In genomic region chr3:6994081-6994668, GRCh38 we compare ENCODE assay signal across 1 cellular context.
TF ChIP-seq lines count a peak whose summit lies in the region.

No MANE protein-coding gene starts in this region.

TF ChIP-seq in GM12878, 131 proteins besides CTCF, POLR2A, EP300 and RAD21 (continued from another document):
- TF ChIP-seq NR2F1 (conservative IDR thresholded peaks at IDR 0.05), result no peak
- TF ChIP-seq WRNIP1 (IDR thresholded peaks at IDR 0.05; ENCODE audit: borderline replicate concordance, low read depth, low read length), result no peak
- TF ChIP-seq, protein P1, sequence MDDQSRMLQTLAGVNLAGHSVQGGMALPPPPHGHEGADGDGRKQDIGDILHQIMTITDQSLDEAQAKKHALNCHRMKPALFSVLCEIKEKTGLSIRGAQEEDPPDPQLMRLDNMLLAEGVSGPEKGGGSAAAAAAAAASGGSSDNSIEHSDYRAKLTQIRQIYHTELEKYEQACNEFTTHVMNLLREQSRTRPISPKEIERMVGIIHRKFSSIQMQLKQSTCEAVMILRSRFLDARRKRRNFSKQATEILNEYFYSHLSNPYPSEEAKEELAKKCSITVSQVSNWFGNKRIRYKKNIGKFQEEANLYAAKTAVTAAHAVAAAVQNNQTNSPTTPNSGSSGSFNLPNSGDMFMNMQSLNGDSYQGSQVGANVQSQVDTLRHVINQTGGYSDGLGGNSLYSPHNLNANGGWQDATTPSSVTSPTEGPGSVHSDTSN (IDR thresholded peaks at IDR 0.05; ENCODE audit: insufficient replicate concordance, low read depth, low read length), result no peak
- TF ChIP-seq RB1 (IDR thresholded peaks at IDR 0.05; ENCODE audit: borderline replicate concordance), result no peak
- TF ChIP-seq CBFB (IDR thresholded peaks at IDR 0.05; ENCODE audit: low read depth), result no peak
- TF ChIP-seq, protein P2, sequence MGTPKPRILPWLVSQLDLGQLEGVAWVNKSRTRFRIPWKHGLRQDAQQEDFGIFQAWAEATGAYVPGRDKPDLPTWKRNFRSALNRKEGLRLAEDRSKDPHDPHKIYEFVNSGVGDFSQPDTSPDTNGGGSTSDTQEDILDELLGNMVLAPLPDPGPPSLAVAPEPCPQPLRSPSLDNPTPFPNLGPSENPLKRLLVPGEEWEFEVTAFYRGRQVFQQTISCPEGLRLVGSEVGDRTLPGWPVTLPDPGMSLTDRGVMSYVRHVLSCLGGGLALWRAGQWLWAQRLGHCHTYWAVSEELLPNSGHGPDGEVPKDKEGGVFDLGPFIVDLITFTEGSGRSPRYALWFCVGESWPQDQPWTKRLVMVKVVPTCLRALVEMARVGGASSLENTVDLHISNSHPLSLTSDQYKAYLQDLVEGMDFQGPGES (IDR thresholded peaks at IDR 0.05), result no peak
- no peak for TF ChIP-seq RCOR1 (conservative IDR thresholded peaks at IDR 0.05; ENCODE audit: low read depth, low read length)
- TF ChIP-seq, protein P3, sequence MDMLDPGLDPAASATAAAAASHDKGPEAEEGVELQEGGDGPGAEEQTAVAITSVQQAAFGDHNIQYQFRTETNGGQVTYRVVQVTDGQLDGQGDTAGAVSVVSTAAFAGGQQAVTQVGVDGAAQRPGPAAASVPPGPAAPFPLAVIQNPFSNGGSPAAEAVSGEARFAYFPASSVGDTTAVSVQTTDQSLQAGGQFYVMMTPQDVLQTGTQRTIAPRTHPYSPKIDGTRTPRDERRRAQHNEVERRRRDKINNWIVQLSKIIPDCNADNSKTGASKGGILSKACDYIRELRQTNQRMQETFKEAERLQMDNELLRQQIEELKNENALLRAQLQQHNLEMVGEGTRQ (IDR thresholded peaks at IDR 0.05; ENCODE audit: borderline replicate concordance, low read depth, low read length), result no peak
- TF ChIP-seq TBL1XR1 (IDR thresholded peaks at IDR 0.05; ENCODE audit: low read depth, low read length), result no peak
- TF ChIP-seq ZNF217 (IDR thresholded peaks at IDR 0.05), result no peak
- TF ChIP-seq BACH1 (IDR thresholded peaks at IDR 0.05; ENCODE audit: borderline replicate concordance), result no peak
- no peak for TF ChIP-seq MYB (IDR thresholded peaks at IDR 0.05; ENCODE audit: borderline replicate concordance, low read depth, low read length)
- no peak for TF ChIP-seq JUND (IDR thresholded peaks at IDR 0.05; ENCODE audit: low read depth, low read length)
- no peak for TF ChIP-seq POLR2AphosphoS5 (IDR thresholded peaks at IDR 0.05; ENCODE audit: low read length)
